1 cellular context compared by ENCODE assay signal in the genomic region with DNA sequence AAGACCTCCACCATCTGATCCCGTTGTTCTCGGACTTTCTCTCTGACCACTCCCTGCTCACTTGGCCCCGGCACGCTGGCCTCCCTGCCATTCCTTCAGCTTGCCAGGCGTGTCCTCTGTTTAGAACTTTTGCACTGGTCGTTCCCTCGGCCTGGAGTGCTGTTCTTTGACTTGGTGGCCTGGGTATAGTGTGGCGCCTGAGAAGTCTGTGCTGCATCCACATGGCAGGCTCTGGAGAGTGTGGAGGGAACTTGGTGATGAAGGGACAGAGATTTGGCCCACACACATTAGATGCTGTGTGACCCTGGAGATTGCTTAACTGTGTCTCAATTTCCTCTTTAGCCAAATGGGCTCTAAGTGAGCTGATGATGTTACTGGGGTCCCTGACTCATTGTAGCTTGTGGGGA.
TF ChIP-seq lines count a peak whose summit lies in the region.

No MANE protein-coding gene starts in this region.

TF ChIP-seq in GM23338, 12 proteins besides CTCF, POLR2A, EP300 and RAD21 (continued from another document):
- TF ChIP-seq, protein P1, sequence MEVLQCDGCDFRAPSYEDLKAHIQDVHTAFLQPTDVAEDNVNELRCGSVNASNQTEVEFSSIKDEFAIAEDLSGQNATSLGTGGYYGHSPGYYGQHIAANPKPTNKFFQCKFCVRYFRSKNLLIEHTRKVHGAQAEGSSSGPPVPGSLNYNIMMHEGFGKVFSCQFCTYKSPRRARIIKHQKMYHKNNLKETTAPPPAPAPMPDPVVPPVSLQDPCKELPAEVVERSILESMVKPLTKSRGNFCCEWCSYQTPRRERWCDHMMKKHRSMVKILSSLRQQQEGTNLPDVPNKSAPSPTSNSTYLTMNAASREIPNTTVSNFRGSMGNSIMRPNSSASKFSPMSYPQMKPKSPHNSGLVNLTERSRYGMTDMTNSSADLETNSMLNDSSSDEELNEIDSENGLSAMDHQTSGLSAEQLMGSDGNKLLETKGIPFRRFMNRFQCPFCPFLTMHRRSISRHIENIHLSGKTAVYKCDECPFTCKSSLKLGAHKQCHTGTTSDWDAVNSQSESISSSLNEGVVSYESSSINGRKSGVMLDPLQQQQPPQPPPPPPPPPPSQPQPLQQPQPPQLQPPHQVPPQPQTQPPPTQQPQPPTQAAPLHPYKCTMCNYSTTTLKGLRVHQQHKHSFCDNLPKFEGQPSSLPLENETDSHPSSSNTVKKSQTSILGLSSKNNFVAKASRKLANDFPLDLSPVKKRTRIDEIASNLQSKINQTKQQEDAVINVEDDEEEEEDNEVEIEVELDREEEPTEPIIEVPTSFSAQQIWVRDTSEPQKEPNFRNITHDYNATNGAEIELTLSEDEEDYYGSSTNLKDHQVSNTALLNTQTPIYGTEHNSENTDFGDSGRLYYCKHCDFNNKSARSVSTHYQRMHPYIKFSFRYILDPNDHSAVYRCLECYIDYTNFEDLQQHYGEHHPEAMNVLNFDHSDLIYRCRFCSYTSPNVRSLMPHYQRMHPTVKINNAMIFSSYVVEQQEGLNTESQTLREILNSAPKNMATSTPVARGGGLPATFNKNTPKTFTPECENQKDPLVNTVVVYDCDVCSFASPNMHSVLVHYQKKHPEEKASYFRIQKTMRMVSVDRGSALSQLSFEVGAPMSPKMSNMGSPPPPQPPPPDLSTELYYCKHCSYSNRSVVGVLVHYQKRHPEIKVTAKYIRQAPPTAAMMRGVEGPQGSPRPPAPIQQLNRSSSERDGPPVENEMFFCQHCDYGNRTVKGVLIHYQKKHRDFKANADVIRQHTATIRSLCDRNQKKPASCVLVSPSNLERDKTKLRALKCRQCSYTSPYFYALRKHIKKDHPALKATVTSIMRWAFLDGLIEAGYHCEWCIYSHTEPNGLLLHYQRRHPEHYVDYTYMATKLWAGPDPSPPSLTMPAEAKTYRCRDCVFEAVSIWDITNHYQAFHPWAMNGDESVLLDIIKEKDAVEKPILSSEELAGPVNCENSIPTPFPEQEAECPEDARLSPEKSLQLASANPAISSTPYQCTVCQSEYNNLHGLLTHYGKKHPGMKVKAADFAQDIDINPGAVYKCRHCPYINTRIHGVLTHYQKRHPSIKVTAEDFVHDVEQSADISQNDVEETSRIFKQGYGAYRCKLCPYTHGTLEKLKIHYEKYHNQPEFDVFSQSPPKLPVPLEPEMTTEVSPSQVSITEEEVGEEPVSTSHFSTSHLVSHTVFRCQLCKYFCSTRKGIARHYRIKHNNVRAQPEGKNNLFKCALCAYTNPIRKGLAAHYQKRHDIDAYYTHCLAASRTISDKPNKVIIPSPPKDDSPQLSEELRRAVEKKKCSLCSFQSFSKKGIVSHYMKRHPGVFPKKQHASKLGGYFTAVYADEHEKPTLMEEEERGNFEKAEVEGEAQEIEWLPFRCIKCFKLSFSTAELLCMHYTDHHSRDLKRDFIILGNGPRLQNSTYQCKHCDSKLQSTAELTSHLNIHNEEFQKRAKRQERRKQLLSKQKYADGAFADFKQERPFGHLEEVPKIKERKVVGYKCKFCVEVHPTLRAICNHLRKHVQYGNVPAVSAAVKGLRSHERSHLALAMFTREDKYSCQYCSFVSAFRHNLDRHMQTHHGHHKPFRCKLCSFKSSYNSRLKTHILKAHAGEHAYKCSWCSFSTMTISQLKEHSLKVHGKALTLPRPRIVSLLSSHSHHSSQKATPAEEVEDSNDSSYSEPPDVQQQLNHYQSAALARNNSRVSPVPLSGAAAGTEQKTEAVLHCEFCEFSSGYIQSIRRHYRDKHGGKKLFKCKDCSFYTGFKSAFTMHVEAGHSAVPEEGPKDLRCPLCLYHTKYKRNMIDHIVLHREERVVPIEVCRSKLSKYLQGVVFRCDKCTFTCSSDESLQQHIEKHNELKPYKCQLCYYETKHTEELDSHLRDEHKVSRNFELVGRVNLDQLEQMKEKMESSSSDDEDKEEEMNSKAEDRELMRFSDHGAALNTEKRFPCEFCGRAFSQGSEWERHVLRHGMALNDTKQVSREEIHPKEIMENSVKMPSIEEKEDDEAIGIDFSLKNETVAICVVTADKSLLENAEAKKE (CRISPR knock-in tag; IDR thresholded peaks at IDR 0.05), result no peak
- no peak for TF ChIP-seq EZH2 (IDR thresholded peaks at IDR 0.05; ENCODE audit: low read depth, unreplicated experiment)
- TF ChIP-seq NANOG (IDR thresholded peaks at IDR 0.05; ENCODE audit: borderline replicate concordance), result no peak
- TF ChIP-seq, protein P2, sequence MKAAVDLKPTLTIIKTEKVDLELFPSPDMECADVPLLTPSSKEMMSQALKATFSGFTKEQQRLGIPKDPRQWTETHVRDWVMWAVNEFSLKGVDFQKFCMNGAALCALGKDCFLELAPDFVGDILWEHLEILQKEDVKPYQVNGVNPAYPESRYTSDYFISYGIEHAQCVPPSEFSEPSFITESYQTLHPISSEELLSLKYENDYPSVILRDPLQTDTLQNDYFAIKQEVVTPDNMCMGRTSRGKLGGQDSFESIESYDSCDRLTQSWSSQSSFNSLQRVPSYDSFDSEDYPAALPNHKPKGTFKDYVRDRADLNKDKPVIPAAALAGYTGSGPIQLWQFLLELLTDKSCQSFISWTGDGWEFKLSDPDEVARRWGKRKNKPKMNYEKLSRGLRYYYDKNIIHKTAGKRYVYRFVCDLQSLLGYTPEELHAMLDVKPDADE (IDR thresholded peaks at IDR 0.05), result no peak
- TF ChIP-seq POLR2AphosphoS5 (IDR thresholded peaks at IDR 0.05; ENCODE audit: low read depth), result no peak
- TF ChIP-seq ZNF331 (CRISPR knock-in tag; IDR thresholded peaks at IDR 0.05; ENCODE audit: low read depth), result no peak
